Comparison of ENCODE assay signal across 24 cellular contexts in genomic region chr12:66115083-66115600, GRCh38.
"Had no signal": no experiment of that assay in that cellular context is flagged by ENCODE, and none has a peak within 500 bp of the region (broad histone marks: within the 10 kb centered on the region; RNA-seq: fewer than 3 reads in every experiment).

No MANE protein-coding gene starts in this region.

- DNase-seq: effector CD8-positive, alpha-beta T cell; endodermal cell; foreskin fibroblast; gastrocnemius medialis; head of caudate nucleus; left ventricle myocardium superior; lower lobe of right lung; naive thymus-derived CD8-positive, alpha-beta T cell; sigmoid colon; stimulated activated CD4-positive, alpha-beta T cell treated with anti-CD3 and anti-CD28 coated beads, Interleukin-2, amount 100 ng/mL, for 24 hours; stimulated activated CD4-positive, alpha-beta T cell treated with anti-CD3 and anti-CD28 coated beads, Interleukin-4, amount 100 ng/mL, for 24 hours; stimulated activated naive CD4-positive, alpha-beta T cell treated with Interleukin-2 at 50 U/mL for 16 hours; stomach; trophoblast cell had no signal

- ATAC-seq: esophagus mucosa; gastrocnemius medialis; left ventricle myocardium superior; lower lobe of right lung; naive thymus-derived CD8-positive, alpha-beta T cell; stimulated activated effector memory CD8-positive, alpha-beta T cell treated with anti-CD3 and anti-CD28 coated beads, Interleukin-12 subunit alpha, Interleukin-12 subunit beta, amount 100 ng/mL, for 72 hours had no signal

- H3K27ac ChIP-seq: epithelial cell of prostate, gastrocnemius medialis, lower lobe of right lung, neutrophil, parathyroid adenoma, prostate gland, right atrium auricular region, sigmoid colon, stomach, thyroid gland, vagina had no signal

- H3K4me3 ChIP-seq: gastrocnemius medialis, lower lobe of right lung, prostate gland, right atrium auricular region, sigmoid colon, stomach, thyroid gland, vagina had no signal

- H3K9me3 Mint-ChIP-seq: naive thymus-derived CD8-positive, alpha-beta T cell; neural crest cell; stimulated activated effector memory CD8-positive, alpha-beta T cell treated with anti-CD3 and anti-CD28 coated beads, Interleukin-12 subunit alpha, Interleukin-12 subunit beta, amount 100 ng/mL, for 72 hours had no signal

- H3K36me3 ChIP-seq: gastrocnemius medialis, lower lobe of right lung, neutrophil, prostate gland, right atrium auricular region, sigmoid colon, stomach, thyroid gland, vagina had no signal

- H3K27ac Mint-ChIP-seq: endodermal cell; naive thymus-derived CD8-positive, alpha-beta T cell; stimulated activated effector memory CD8-positive, alpha-beta T cell treated with anti-CD3 and anti-CD28 coated beads, Interleukin-12 subunit alpha, Interleukin-12 subunit beta, amount 100 ng/mL, for 72 hours had no signal

- H3K27me3 ChIP-seq: gastrocnemius medialis, neutrophil, right atrium auricular region, sigmoid colon, stomach, thyroid gland, vagina had no signal

- H3K4me3 Mint-ChIP-seq: endodermal cell; naive thymus-derived CD8-positive, alpha-beta T cell; neural crest cell; stimulated activated effector memory CD8-positive, alpha-beta T cell treated with anti-CD3 and anti-CD28 coated beads, Interleukin-12 subunit alpha, Interleukin-12 subunit beta, amount 100 ng/mL, for 72 hours had no signal

- H3K9me3 ChIP-seq: gastrocnemius medialis, lower lobe of right lung, neutrophil, prostate gland, right atrium auricular region, sigmoid colon, stomach, thyroid gland, vagina had no signal
